Comparison of ENCODE assay signal across 1 cellular context in the genomic region with DNA sequence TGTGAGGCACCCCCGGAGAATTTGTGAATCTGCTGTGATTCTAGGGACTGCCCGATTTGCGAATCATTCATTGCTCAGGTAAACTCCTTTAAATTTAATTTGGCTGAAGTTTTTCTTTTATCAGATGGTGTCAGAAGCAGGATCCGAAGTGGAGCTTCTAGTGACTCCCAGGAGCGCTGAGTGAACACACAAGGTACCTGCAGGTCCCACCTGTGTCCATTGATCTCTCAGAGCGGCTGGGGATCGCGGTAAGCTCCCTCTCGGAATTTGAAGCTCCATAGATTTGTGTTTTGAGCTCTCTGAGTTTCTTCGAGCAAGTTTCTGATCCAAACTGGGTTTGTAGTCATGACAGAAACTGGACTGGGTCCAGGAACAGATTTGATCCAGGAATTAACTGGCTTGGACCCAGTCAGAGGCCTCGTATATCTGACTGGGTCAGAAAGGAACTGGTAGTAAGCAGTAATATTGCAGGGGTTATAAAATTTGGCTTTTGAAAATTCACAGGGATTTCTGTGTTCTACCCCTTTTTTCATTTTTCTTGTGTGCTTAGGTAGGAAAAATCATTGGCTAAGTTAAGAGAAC.
TF ChIP-seq lines count a peak whose summit lies in the region.

No MANE protein-coding gene starts in this region.

TF ChIP-seq in WTC11, 78 proteins besides CTCF, POLR2A, EP300 and RAD21:
- TF ChIP-seq, protein P1, sequence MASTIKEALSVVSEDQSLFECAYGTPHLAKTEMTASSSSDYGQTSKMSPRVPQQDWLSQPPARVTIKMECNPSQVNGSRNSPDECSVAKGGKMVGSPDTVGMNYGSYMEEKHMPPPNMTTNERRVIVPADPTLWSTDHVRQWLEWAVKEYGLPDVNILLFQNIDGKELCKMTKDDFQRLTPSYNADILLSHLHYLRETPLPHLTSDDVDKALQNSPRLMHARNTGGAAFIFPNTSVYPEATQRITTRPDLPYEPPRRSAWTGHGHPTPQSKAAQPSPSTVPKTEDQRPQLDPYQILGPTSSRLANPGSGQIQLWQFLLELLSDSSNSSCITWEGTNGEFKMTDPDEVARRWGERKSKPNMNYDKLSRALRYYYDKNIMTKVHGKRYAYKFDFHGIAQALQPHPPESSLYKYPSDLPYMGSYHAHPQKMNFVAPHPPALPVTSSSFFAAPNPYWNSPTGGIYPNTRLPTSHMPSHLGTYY (CRISPR knock-in tag; IDR thresholded peaks at IDR 0.05) = no peak
- TF ChIP-seq KAT7 (CRISPR knock-in tag; IDR thresholded peaks at IDR 0.05; ENCODE audit: borderline replicate concordance) (no peak), FOXJ3 (CRISPR knock-in tag; IDR thresholded peaks at IDR 0.05; ENCODE audit: borderline replicate concordance) (no peak), HMGXB4 (CRISPR knock-in tag; IDR thresholded peaks at IDR 0.05) (no peak), ZBTB21 (CRISPR knock-in tag; IDR thresholded peaks at IDR 0.05; ENCODE audit: borderline replicate concordance) (no peak), TP53 (CRISPR knock-in tag; IDR thresholded peaks at IDR 0.05) (no peak), SOX15 (CRISPR knock-in tag; IDR thresholded peaks at IDR 0.05) (no peak), ZNF416 (CRISPR knock-in tag; IDR thresholded peaks at IDR 0.05) (no peak), ATF1 (CRISPR knock-in tag; IDR thresholded peaks at IDR 0.05) (no peak), RORB (CRISPR knock-in tag; IDR thresholded peaks at IDR 0.05) (no peak), ZBTB43 (CRISPR knock-in tag; IDR thresholded peaks at IDR 0.05) (no peak), JAZF1 (CRISPR knock-in tag; IDR thresholded peaks at IDR 0.05) (no peak), IRF1 (CRISPR knock-in tag; IDR thresholded peaks at IDR 0.05) (no peak)
- TF ChIP-seq, protein P2, sequence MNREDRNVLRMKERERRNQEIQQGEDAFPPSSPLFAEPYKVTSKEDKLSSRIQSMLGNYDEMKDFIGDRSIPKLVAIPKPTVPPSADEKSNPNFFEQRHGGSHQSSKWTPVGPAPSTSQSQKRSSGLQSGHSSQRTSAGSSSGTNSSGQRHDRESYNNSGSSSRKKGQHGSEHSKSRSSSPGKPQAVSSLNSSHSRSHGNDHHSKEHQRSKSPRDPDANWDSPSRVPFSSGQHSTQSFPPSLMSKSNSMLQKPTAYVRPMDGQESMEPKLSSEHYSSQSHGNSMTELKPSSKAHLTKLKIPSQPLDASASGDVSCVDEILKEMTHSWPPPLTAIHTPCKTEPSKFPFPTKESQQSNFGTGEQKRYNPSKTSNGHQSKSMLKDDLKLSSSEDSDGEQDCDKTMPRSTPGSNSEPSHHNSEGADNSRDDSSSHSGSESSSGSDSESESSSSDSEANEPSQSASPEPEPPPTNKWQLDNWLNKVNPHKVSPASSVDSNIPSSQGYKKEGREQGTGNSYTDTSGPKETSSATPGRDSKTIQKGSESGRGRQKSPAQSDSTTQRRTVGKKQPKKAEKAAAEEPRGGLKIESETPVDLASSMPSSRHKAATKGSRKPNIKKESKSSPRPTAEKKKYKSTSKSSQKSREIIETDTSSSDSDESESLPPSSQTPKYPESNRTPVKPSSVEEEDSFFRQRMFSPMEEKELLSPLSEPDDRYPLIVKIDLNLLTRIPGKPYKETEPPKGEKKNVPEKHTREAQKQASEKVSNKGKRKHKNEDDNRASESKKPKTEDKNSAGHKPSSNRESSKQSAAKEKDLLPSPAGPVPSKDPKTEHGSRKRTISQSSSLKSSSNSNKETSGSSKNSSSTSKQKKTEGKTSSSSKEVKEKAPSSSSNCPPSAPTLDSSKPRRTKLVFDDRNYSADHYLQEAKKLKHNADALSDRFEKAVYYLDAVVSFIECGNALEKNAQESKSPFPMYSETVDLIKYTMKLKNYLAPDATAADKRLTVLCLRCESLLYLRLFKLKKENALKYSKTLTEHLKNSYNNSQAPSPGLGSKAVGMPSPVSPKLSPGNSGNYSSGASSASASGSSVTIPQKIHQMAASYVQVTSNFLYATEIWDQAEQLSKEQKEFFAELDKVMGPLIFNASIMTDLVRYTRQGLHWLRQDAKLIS (CRISPR knock-in tag; IDR thresholded peaks at IDR 0.05; ENCODE audit: borderline replicate concordance) = no peak
- TF ChIP-seq, protein P3, sequence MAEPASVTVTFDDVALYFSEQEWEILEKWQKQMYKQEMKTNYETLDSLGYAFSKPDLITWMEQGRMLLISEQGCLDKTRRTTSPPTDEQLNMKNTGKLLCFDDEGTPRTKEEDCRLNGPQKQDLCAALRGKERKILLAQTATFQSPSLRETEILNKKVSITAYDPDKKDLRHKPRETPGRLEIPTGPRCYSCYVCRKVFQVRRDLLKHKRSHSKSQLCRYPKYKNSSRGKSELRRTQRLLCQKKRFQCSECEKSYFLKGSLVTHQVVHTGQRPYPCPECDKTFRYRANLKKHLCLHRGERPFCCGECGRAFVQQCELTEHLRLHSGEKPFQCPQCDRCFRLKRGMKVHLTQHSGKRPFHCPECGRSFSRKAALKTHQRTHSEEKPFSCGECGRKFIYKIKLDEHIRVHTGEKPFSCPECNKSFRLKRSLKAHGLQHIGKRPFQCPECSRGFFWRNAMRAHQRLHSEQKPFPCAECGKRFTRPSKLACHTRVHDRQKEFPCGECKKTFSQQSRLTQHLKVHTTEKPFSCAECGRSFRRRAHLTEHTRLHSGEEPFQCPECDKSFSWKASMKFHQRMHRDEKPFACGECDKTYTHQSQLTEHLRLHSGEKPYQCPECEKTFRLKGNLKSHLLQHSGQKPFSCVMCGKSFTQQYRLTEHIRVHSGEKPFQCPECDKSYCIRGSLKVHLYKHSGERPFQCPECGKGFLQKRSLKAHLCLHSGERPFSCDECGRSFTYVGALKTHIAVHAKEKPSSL (CRISPR knock-in tag; conservative IDR thresholded peaks at IDR 0.05) = no peak
- TF ChIP-seq, protein P4, sequence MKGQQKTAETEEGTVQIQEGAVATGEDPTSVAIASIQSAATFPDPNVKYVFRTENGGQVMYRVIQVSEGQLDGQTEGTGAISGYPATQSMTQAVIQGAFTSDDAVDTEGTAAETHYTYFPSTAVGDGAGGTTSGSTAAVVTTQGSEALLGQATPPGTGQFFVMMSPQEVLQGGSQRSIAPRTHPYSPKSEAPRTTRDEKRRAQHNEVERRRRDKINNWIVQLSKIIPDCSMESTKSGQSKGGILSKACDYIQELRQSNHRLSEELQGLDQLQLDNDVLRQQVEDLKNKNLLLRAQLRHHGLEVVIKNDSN (CRISPR knock-in tag; IDR thresholded peaks at IDR 0.05) = no peak
- TF ChIP-seq, protein P5, sequence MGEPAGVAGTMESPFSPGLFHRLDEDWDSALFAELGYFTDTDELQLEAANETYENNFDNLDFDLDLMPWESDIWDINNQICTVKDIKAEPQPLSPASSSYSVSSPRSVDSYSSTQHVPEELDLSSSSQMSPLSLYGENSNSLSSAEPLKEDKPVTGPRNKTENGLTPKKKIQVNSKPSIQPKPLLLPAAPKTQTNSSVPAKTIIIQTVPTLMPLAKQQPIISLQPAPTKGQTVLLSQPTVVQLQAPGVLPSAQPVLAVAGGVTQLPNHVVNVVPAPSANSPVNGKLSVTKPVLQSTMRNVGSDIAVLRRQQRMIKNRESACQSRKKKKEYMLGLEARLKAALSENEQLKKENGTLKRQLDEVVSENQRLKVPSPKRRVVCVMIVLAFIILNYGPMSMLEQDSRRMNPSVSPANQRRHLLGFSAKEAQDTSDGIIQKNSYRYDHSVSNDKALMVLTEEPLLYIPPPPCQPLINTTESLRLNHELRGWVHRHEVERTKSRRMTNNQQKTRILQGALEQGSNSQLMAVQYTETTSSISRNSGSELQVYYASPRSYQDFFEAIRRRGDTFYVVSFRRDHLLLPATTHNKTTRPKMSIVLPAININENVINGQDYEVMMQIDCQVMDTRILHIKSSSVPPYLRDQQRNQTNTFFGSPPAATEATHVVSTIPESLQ (CRISPR knock-in tag; IDR thresholded peaks at IDR 0.05) = no peak
- TF ChIP-seq, protein P6, sequence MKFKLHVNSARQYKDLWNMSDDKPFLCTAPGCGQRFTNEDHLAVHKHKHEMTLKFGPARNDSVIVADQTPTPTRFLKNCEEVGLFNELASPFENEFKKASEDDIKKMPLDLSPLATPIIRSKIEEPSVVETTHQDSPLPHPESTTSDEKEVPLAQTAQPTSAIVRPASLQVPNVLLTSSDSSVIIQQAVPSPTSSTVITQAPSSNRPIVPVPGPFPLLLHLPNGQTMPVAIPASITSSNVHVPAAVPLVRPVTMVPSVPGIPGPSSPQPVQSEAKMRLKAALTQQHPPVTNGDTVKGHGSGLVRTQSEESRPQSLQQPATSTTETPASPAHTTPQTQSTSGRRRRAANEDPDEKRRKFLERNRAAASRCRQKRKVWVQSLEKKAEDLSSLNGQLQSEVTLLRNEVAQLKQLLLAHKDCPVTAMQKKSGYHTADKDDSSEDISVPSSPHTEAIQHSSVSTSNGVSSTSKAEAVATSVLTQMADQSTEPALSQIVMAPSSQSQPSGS (CRISPR knock-in tag; IDR thresholded peaks at IDR 0.05; ENCODE audit: borderline replicate concordance, low read depth) = no peak
